Comparison of ENCODE assay signal across 7 cellular contexts in the genomic region with DNA sequence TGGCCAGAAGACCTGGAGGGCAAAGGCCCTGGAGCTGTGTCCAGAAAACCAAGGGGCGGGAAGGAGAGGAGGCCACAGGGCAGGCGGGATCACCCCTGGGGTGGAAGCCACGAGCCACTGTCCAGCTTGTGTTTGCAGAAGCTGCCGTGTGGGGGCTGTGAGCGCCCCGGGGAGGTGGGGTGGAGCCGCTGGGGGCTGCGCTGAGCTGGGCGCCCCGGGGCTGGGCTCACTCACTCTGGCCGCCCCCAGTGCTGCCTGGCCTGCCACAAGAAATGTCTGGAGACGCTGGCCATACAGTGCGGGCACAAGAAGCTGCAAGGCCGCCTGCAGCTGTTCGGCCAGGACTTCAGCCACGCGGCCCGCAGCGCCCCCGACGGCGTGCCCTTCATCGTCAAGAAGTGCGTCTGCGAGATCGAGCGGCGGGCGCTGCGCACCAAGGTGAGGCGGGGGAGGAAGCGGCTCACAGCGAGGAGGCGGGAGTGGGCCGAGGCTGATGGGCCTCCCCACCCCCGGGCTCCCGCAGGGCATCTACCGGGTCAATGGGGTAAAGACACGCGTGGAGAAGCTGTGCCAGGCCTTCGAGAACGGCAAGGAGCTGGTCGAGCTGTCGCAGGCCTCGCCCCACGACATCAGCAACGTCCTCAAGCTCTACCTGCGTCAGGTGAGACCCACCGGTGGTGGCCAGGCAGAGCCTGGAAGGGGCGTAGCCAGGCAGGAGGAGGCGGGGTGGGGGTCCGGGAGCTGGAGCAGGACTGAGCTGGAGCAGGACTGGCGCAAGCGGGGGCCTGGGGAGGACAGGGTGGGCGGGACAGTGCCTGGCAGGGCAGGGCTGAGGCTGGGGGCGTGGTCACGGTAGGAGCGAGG. TPM values are rescaled to one million over a fixed set of nuclear protein-coding genes. Genes with fewer than 3 reads are reported as not detected.
DNase-seq lines count a peak whose midpoint lies in the region; ATAC-seq and TF ChIP-seq lines count a peak whose summit lies in the region.
"Had no signal": no experiment of that assay in that cellular context is flagged by ENCODE, and none has a peak within 500 bp of the region (broad histone marks: within the 10 kb centered on the region; RNA-seq: fewer than 3 reads in every experiment).

No MANE protein-coding gene starts in this region.

- no peak overlapping the region for H3K4me2 ChIP-seq in PC-3 (ENCODE audit: low read length)

- no peak overlapping the region for H2AFZ ChIP-seq in PC-3 (ENCODE audit: low read length)

- H3K79me2 ChIP-seq in PC-3 (ENCODE audit: low read length): no peaks in the 10 kb centered on the region

- H3K9ac ChIP-seq in HUES48 (ENCODE audit: low read depth, low read length): no peak overlapping the region; the same call in 1 of the 2 replicates
- no peak overlapping the region for H3K9ac ChIP-seq in PC-3 (ENCODE audit: low read length)

- H3K9me3 Mint-ChIP-seq in activated T-helper 2 cell treated with anti-CD3 and anti-CD28 coated beads, Interferon-gamma antibody, Interleukin-2, Interleukin-4, amounts not matched to agents 10 μg/mL and 5 μg/mL and 100 μg/mL, durations not matched to agents 14 hours and 24 hours and 36 hours: no peaks in the 10 kb centered on the region
- H3K9me3 Mint-ChIP-seq in neural crest cell: no peaks in the 10 kb centered on the region
- H3K9me3 Mint-ChIP-seq: brain had no signal

- H3K4me3 ChIP-seq in HUES48 (ENCODE audit: low read depth, low read length): peak overlapping the region; percentile 43; the same call in 1 of the 2 replicates
- H3K4me3 ChIP-seq in PC-3 (ENCODE audit: low read length): no peak overlapping the region
- peak overlapping the region in 1 of 2 donors; percentile 34 for H3K4me3 ChIP-seq in gastroesophageal sphincter

- no TSS peak for BruUV-seq in PC-3 (replicated peaks; lab: Mats Ljungman, UMichigan)

- no peaks in the 10 kb centered on the region for H3K27me3 ChIP-seq in HUES48 (ENCODE audit: control insufficient read depth, insufficient read depth, low read length)
- no peaks in the 10 kb centered on the region for H3K27me3 ChIP-seq in PC-3 (ENCODE audit: low read length)
- peaks cover 34% of the 10 kb centered on the region for H3K27me3 ChIP-seq in gastroesophageal sphincter

- WGBS in gastroesophageal sphincter (ENCODE audit: low coverage in 1 of 2), 2 donors: 59% methylated on average over 3 of the region's 58 CpGs; no CpG with 5 or more reads in 1 of the 2 donors

- H3K27ac ChIP-seq in HUES48 (ENCODE audit: low read depth, low read length) (peak overlapping the region; percentile 5), PC-3 (ENCODE audit: low read length) (no peak overlapping the region), gastroesophageal sphincter (no peak overlapping the region)

- H3K27me3 Mint-ChIP-seq in activated T-helper 2 cell treated with anti-CD3 and anti-CD28 coated beads, Interferon-gamma antibody, Interleukin-2, Interleukin-4, amounts not matched to agents 10 μg/mL and 5 μg/mL and 100 μg/mL, durations not matched to agents 14 hours and 24 hours and 36 hours (ENCODE audit: low read depth): no peaks in the 10 kb centered on the region
- peaks cover 9% of the 10 kb centered on the region for H3K27me3 Mint-ChIP-seq in neural crest cell (ENCODE audit: low read depth)
- H3K27me3 Mint-ChIP-seq: brain had no signal

- H3K9me2 ChIP-seq in PC-3 (replicated peaks; ENCODE audit: low read length): no peaks in the 10 kb centered on the region

- intact Hi-C loops in activated T-helper 2 cell treated with anti-CD3 and anti-CD28 coated beads, Interferon-gamma antibody, Interleukin-2, Interleukin-4, amounts not matched to agents 10 μg/mL and 5 μg/mL and 100 μg/mL, durations not matched to agents 14 hours and 24 hours and 36 hours (cut with micrococcal nuclease): loop anchor here (10.0 kb wide), 1 partner anchor 157 kb away; the partner anchor contains the start of gene ARID3A
- intact Hi-C loops in PC-3 (cut with micrococcal nuclease): no loop called here

- peak overlapping the region; percentile 65 for H3K27ac Mint-ChIP-seq in activated T-helper 2 cell treated with anti-CD3 and anti-CD28 coated beads, Interferon-gamma antibody, Interleukin-2, Interleukin-4, amounts not matched to agents 10 μg/mL and 5 μg/mL and 100 μg/mL, durations not matched to agents 14 hours and 24 hours and 36 hours
- no peak overlapping the region for H3K27ac Mint-ChIP-seq in neural crest cell (ENCODE audit: unreplicated experiment)
- H3K27ac Mint-ChIP-seq: brain had no signal

- no peak for TF ChIP-seq POLR2A in gastroesophageal sphincter (IDR thresholded peaks at IDR 0.05)

- no peak for ATAC-seq in PC-3
- ATAC-seq in gastroesophageal sphincter: no peak

- no peaks in the 10 kb centered on the region for H4K20me1 ChIP-seq in PC-3 (ENCODE audit: low read length)

- POLR2A ChIA-PET in PC-3 (lab: Charles Lee; ENCODE audit: unreplicated experiment): no interaction called here

- DNase-seq in activated T-helper 2 cell treated with anti-CD3 and anti-CD28 coated beads, Interferon-gamma antibody, Interleukin-2, Interleukin-4, amounts not matched to agents 10 μg/mL and 5 μg/mL and 100 μg/mL, durations not matched to agents 14 hours and 24 hours and 36 hours (ENCODE audit: low spot score): no peak
- DNase-seq in neural crest cell (ENCODE audit: low read depth, low spot score) (no peak), PC-3 (no peak)
- DNase-seq in stimulated activated CD8-positive, alpha-beta memory T cell treated with anti-CD3 and anti-CD28 coated beads, Interleukin-4, amount 100 ng/mL, for 48 hours: no peak

- peaks cover 16% of the 10 kb centered on the region for H3K4me1 Mint-ChIP-seq in activated T-helper 2 cell treated with anti-CD3 and anti-CD28 coated beads, Interferon-gamma antibody, Interleukin-2, Interleukin-4, amounts not matched to agents 10 μg/mL and 5 μg/mL and 100 μg/mL, durations not matched to agents 14 hours and 24 hours and 36 hours (ENCODE audit: low read depth)
- H3K4me1 Mint-ChIP-seq in neural crest cell: peaks cover 3% of the 10 kb centered on the region
- H3K4me1 Mint-ChIP-seq: brain had no signal

- CTCF ChIA-PET in PC-3 (lab: Charles Lee): no interaction called here

- H3K4me1 ChIP-seq in HUES48 (ENCODE audit: control insufficient read depth, insufficient read depth, low read length) (no peaks in the 10 kb centered on the region), PC-3 (ENCODE audit: insufficient read depth, low read length) (no peaks in the 10 kb centered on the region; the same call in 1 of the 2 replicates), gastroesophageal sphincter (peaks cover 0 to 27% (median 6%) of the 10 kb centered on the region in 3 donors)

- H3K4me3 Mint-ChIP-seq in activated T-helper 2 cell treated with anti-CD3 and anti-CD28 coated beads, Interferon-gamma antibody, Interleukin-2, Interleukin-4, amounts not matched to agents 10 μg/mL and 5 μg/mL and 100 μg/mL, durations not matched to agents 14 hours and 24 hours and 36 hours (ENCODE audit: low read depth): no peak overlapping the region
- no peak overlapping the region for H3K4me3 Mint-ChIP-seq in neural crest cell

- no peaks in the 10 kb centered on the region for H3K9me3 ChIP-seq in HUES48 (ENCODE audit: control insufficient read depth, insufficient read depth, low read length)
- H3K9me3 ChIP-seq in PC-3 (ENCODE audit: low read length): no peaks in the 10 kb centered on the region
- no peaks in the 10 kb centered on the region for H3K9me3 ChIP-seq in gastroesophageal sphincter

- TF ChIP-seq CTCF in neural crest cell (conservative IDR thresholded peaks at IDR 0.05) (peak; percentile 22), PC-3 (conservative IDR thresholded peaks at IDR 0.05; ENCODE audit: low read depth, low read length) (no peak), gastroesophageal sphincter (IDR thresholded peaks at IDR 0.05) (no peak)

- H3K36me3 Mint-ChIP-seq in activated T-helper 2 cell treated with anti-CD3 and anti-CD28 coated beads, Interferon-gamma antibody, Interleukin-2, Interleukin-4, amounts not matched to agents 10 μg/mL and 5 μg/mL and 100 μg/mL, durations not matched to agents 14 hours and 24 hours and 36 hours (ENCODE audit: low read depth): peaks cover 81% of the 10 kb centered on the region
- H3K36me3 Mint-ChIP-seq in neural crest cell (ENCODE audit: low read depth): no peaks in the 10 kb centered on the region
- H3K36me3 Mint-ChIP-seq: brain had no signal

- no peaks in the 10 kb centered on the region for H3F3A ChIP-seq in PC-3 (ENCODE audit: low read length, unreplicated experiment)

- no peak for TF ChIP-seq EP300 in gastroesophageal sphincter (IDR thresholded peaks at IDR 0.05)

- H3K36me3 ChIP-seq in HUES48 (ENCODE audit: control insufficient read depth, insufficient read depth, low read length) (peaks cover 50% of the 10 kb centered on the region), PC-3 (ENCODE audit: low read depth, low read length) (no peaks in the 10 kb centered on the region), gastroesophageal sphincter (peaks cover 0 to 10% of the 10 kb centered on the region in 2 donors)

RNA-seq across cellular contexts. Expression of gene POLR2E, which starts 13.6 kb away (rescaled TPM):
- 260 and 272 TPM in 2 replicates for total RNA-seq in activated T-helper 2 cell treated with anti-CD3 and anti-CD28 coated beads, Interferon-gamma antibody, Interleukin-2, Interleukin-4, amounts not matched to agents 10 μg/mL and 5 μg/mL and 100 μg/mL, durations not matched to agents 14 hours and 24 hours and 36 hours
- total RNA-seq in neural crest cell: 256 and 257 TPM in 2 replicates
- total RNA-seq in PC-3 (2014; rRNA removed): 335 and 375 TPM in 2 replicates
- total RNA-seq in gastroesophageal sphincter: 100 to 1,000 TPM; 117 to 228 (median 150) TPM

RNA-seq across cellular contexts. Expression of gene ARHGAP45, which starts 14.6 kb away (rescaled TPM):
- total RNA-seq in activated T-helper 2 cell treated with anti-CD3 and anti-CD28 coated beads, Interferon-gamma antibody, Interleukin-2, Interleukin-4, amounts not matched to agents 10 μg/mL and 5 μg/mL and 100 μg/mL, durations not matched to agents 14 hours and 24 hours and 36 hours: 158 TPM in 2 replicates
- total RNA-seq in neural crest cell (1.6 and 1.7 TPM in 2 replicates), PC-3 (2014; rRNA removed) (45.3 and 68.4 TPM in 2 replicates), gastroesophageal sphincter (10 to 100 TPM in 3 of 4 donors, 1 to 10 TPM in 1; 9.5 to 29.8 (median 14.6) TPM)

RNA-seq across cellular contexts. Expression of gene GPX4, which starts 22.3 kb away (rescaled TPM):
- total RNA-seq in activated T-helper 2 cell treated with anti-CD3 and anti-CD28 coated beads, Interferon-gamma antibody, Interleukin-2, Interleukin-4, amounts not matched to agents 10 μg/mL and 5 μg/mL and 100 μg/mL, durations not matched to agents 14 hours and 24 hours and 36 hours: 257 TPM in 2 replicates
- total RNA-seq in neural crest cell (300 and 313 TPM in 2 replicates), PC-3 (2014; rRNA removed) (517 and 644 TPM in 2 replicates), gastroesophageal sphincter (100 to 1,000 TPM; 311 to 452 (median 349) TPM)

RNA-seq across cellular contexts. Expression of gene ABCA7, which starts 41.6 kb away (rescaled TPM):
- total RNA-seq in activated T-helper 2 cell treated with anti-CD3 and anti-CD28 coated beads, Interferon-gamma antibody, Interleukin-2, Interleukin-4, amounts not matched to agents 10 μg/mL and 5 μg/mL and 100 μg/mL, durations not matched to agents 14 hours and 24 hours and 36 hours: 17.2 and 19.6 TPM in 2 replicates
- total RNA-seq in neural crest cell (12.8 and 16.3 TPM in 2 replicates), PC-3 (2014; rRNA removed) (27.3 and 31.3 TPM in 2 replicates), gastroesophageal sphincter (10 to 100 TPM in 1 of 4 donors, 1 to 10 TPM in 3; 3.9 to 14.3 (median 6.4) TPM)

RNA-seq across cellular contexts. Expression of gene CNN2, which starts 55.1 kb away (rescaled TPM):
- total RNA-seq in activated T-helper 2 cell treated with anti-CD3 and anti-CD28 coated beads, Interferon-gamma antibody, Interleukin-2, Interleukin-4, amounts not matched to agents 10 μg/mL and 5 μg/mL and 100 μg/mL, durations not matched to agents 14 hours and 24 hours and 36 hours: 160 and 163 TPM in 2 replicates
- total RNA-seq in neural crest cell (140 and 141 TPM in 2 replicates), PC-3 (2014; rRNA removed) (97.9 and 107 TPM in 2 replicates), gastroesophageal sphincter (100 to 1,000 TPM in 1 of 4 donors, 10 to 100 TPM in 3; 52.9 to 103 (median 75.2) TPM)
